Comparison of ENCODE assay signal across 1 cellular context in genomic region chr16:20868890-20869289, GRCh38.
TF ChIP-seq lines count a peak whose summit lies in the region.

No MANE protein-coding gene starts in this region.

TF ChIP-seq in HepG2, 621 proteins besides CTCF, POLR2A, EP300 and RAD21 (continued from another document and continues in another):
- no peak for TF ChIP-seq THAP8 (CRISPR knock-in tag; IDR thresholded peaks at IDR 0.05; ENCODE audit: borderline replicate concordance)
- no peak for TF ChIP-seq ZFP37 (CRISPR knock-in tag; IDR thresholded peaks at IDR 0.05; ENCODE audit: borderline replicate concordance)
- TF ChIP-seq ZNF10 (CRISPR knock-in tag; IDR thresholded peaks at IDR 0.05; ENCODE audit: borderline replicate concordance, low read depth), result no peak
- TF ChIP-seq ZNF232 (CRISPR knock-in tag; IDR thresholded peaks at IDR 0.05; ENCODE audit: borderline replicate concordance), result no peak
- TF ChIP-seq LRRFIP1 (CRISPR knock-in tag; conservative IDR thresholded peaks at IDR 0.05), result no peak
- TF ChIP-seq SALL2 (CRISPR knock-in tag; IDR thresholded peaks at IDR 0.05), result no peak
- no peak for TF ChIP-seq ZGPAT (CRISPR knock-in tag; IDR thresholded peaks at IDR 0.05)
- no peak for TF ChIP-seq ADNP (CRISPR knock-in tag; IDR thresholded peaks at IDR 0.05)
- TF ChIP-seq RFX3 (CRISPR knock-in tag; IDR thresholded peaks at IDR 0.05), result no peak
- peak; percentile 34; the same call in 1 of the 2 replicates for TF ChIP-seq ZNF598 (CRISPR knock-in tag; IDR thresholded peaks at IDR 0.05; ENCODE audit: borderline replicate concordance)
- TF ChIP-seq ZNF775 (CRISPR knock-in tag; IDR thresholded peaks at IDR 0.05; ENCODE audit: borderline replicate concordance), result no peak
- TF ChIP-seq HHEX (CRISPR knock-in tag; IDR thresholded peaks at IDR 0.05), result no peak
- TF ChIP-seq ZNF280D (CRISPR knock-in tag; IDR thresholded peaks at IDR 0.05), result no peak
- TF ChIP-seq ZNF24 (IDR thresholded peaks at IDR 0.05), result no peak
- TF ChIP-seq SNAPC2 (CRISPR knock-in tag; IDR thresholded peaks at IDR 0.05), result no peak
- TF ChIP-seq ARNTL (CRISPR knock-in tag; IDR thresholded peaks at IDR 0.05), result no peak
- no peak for TF ChIP-seq FOXP1 (IDR thresholded peaks at IDR 0.05)
- no peak for TF ChIP-seq FOXP1 (CRISPR knock-in tag; IDR thresholded peaks at IDR 0.05)
- TF ChIP-seq ZNF710 (CRISPR knock-in tag; IDR thresholded peaks at IDR 0.05; ENCODE audit: borderline replicate concordance), result peak; percentile 71; the same call in 1 of the 2 replicates
- no peak for TF ChIP-seq ZNF275 (CRISPR knock-in tag; IDR thresholded peaks at IDR 0.05; ENCODE audit: borderline replicate concordance)
- TF ChIP-seq HNF1B (CRISPR knock-in tag; IDR thresholded peaks at IDR 0.05), result no peak; the same call in 1 of the 2 replicates
- no peak for TF ChIP-seq IKZF1 (IDR thresholded peaks at IDR 0.05)
- no peak for TF ChIP-seq TEAD2 (CRISPR knock-in tag; IDR thresholded peaks at IDR 0.05)
- TF ChIP-seq ZNF572 (CRISPR knock-in tag; IDR thresholded peaks at IDR 0.05), result no peak
- TF ChIP-seq ZBTB4 (CRISPR knock-in tag; IDR thresholded peaks at IDR 0.05; ENCODE audit: borderline replicate concordance), result no peak
- TF ChIP-seq ELF1 (CRISPR knock-in tag; IDR thresholded peaks at IDR 0.05), result peak; percentile 53; the same call in 1 of the 2 replicates
- no peak for TF ChIP-seq MTA3 (CRISPR knock-in tag; IDR thresholded peaks at IDR 0.05)
- no peak for TF ChIP-seq HMG20A (CRISPR knock-in tag; IDR thresholded peaks at IDR 0.05; ENCODE audit: borderline replicate concordance)
- 0 out of 2 replicates have a peak, but pooled peaks have one; percentile 32 for TF ChIP-seq BCL3 (CRISPR knock-in tag; IDR thresholded peaks at IDR 0.05)
- peak; percentile 76 for TF ChIP-seq ZNF274 (CRISPR knock-in tag; IDR thresholded peaks at IDR 0.05)
- no peak for TF ChIP-seq RFXANK (CRISPR knock-in tag; IDR thresholded peaks at IDR 0.05)
- no peak for TF ChIP-seq ZNF138 (CRISPR knock-in tag; IDR thresholded peaks at IDR 0.05; ENCODE audit: low read depth)
- TF ChIP-seq HINFP (CRISPR knock-in tag; IDR thresholded peaks at IDR 0.05; ENCODE audit: low read depth), result peak; percentile 26; the same call in 1 of the 2 replicates
- TF ChIP-seq BATF2 (CRISPR knock-in tag; IDR thresholded peaks at IDR 0.05), result no peak
- no peak for TF ChIP-seq ZKSCAN1 (IDR thresholded peaks at IDR 0.05; ENCODE audit: low read length)
- TF ChIP-seq NFE2L2 (IDR thresholded peaks at IDR 0.05; ENCODE audit: low read length), result no peak
